Comparison of ENCODE assay signal across 1 cellular context in genomic region chr5:32989815-32990214, GRCh38.
TF ChIP-seq lines count a peak whose summit lies in the region.

No MANE protein-coding gene starts in this region.

TF ChIP-seq in SK-N-SH treated with all-trans-retinoic acid at 6 μM for 48 hours, 23 proteins besides CTCF, POLR2A, EP300 and RAD21 (continued from another document):
- TF ChIP-seq TSHZ2 (CRISPR knock-in tag; IDR thresholded peaks at IDR 0.05), result no peak
- TF ChIP-seq BACH2 (CRISPR knock-in tag; IDR thresholded peaks at IDR 0.05; ENCODE audit: borderline replicate concordance), result no peak
- TF ChIP-seq ARNTL (CRISPR knock-in tag; IDR thresholded peaks at IDR 0.05; ENCODE audit: borderline replicate concordance, low read depth), result no peak
- no peak for TF ChIP-seq ZC3H10 (CRISPR knock-in tag; IDR thresholded peaks at IDR 0.05)
TF ChIP-seq in SK-N-SH treated with all-trans-retinoic acid at 6 μM for 48 hours: peak in this region for 0.
